Comparison of ENCODE assay signal across 11 cellular contexts in the genomic region with DNA sequence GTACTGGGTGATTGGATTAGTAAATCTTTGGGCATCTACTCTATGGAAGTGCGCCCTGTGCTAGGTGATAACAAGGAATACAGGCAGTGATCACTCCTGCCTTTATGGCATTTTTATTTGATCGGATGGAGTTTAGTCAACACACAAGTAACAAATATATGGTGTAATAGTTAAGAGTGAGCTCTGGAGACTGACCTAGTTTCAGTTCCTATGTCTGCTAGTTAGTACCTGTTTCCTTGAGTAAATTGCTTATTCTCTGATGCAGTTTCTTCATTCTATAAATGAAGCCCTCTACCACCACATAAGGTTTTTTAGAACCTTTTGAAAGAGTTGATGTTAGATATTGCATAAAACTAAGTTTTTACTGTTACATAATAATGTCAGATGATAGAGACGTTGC.
DNase-seq lines count a peak whose midpoint lies in the region; ATAC-seq and TF ChIP-seq lines count a peak whose summit lies in the region.
"Had no signal": no experiment of that assay in that cellular context is flagged by ENCODE, and none has a peak within 500 bp of the region (broad histone marks: within the 10 kb centered on the region; RNA-seq: fewer than 3 reads in every experiment).

No MANE protein-coding gene starts in this region.

- TF ChIP-seq CTCF in GM13977 (IDR thresholded peaks at IDR 0.05; ENCODE audit: extremely low read depth, insufficient read depth, missing control alignments), result no peak
- TF ChIP-seq CTCF in prostate gland (IDR thresholded peaks at IDR 0.05), result no peak

- TF ChIP-seq POLR2A in prostate gland (IDR thresholded peaks at IDR 0.05), result no peak

- H3K4me1 Mint-ChIP-seq in activated T-helper 17 cell treated with anti-CD3 and anti-CD28 coated beads, Interleukin-2, amount 50 U/mL, for 72 hours, result peaks cover 19% of the 10 kb centered on the region

- H3K9me3 Mint-ChIP-seq in activated T-helper 17 cell treated with anti-CD3 and anti-CD28 coated beads, Interleukin-2, amount 50 U/mL, for 72 hours, result no peaks in the 10 kb centered on the region

- H3K27me3 Mint-ChIP-seq in activated T-helper 17 cell treated with anti-CD3 and anti-CD28 coated beads, Interleukin-2, amount 50 U/mL, for 72 hours, result no peaks in the 10 kb centered on the region

- 80% methylated on average over 3 of the region's 3 CpGs for WGBS in prostate gland

- H3K27ac ChIP-seq in prostate gland, result no peak overlapping the region
- H3K27ac ChIP-seq: cardiac muscle cell, psoas muscle had no signal

- no peaks in the 10 kb centered on the region for H3K9me3 ChIP-seq in prostate gland

- no peak overlapping the region for H3K4me3 ChIP-seq in prostate gland
- H3K4me3 ChIP-seq: cardiac muscle cell, psoas muscle had no signal

- H3K36me3 ChIP-seq in prostate gland, result no peaks in the 10 kb centered on the region
- H3K36me3 ChIP-seq: cardiac muscle cell had no signal

- H3K36me3 Mint-ChIP-seq in activated T-helper 17 cell treated with anti-CD3 and anti-CD28 coated beads, Interleukin-2, amount 50 U/mL, for 72 hours (ENCODE audit: low read depth), result peaks cover 19% of the 10 kb centered on the region

- intact Hi-C loops in prostate gland (cut with DNase I), result no loop called here

- H3K27ac Mint-ChIP-seq in activated T-helper 17 cell treated with anti-CD3 and anti-CD28 coated beads, Interleukin-2, amount 50 U/mL, for 72 hours, result peak overlapping the region; percentile 96

- H3K4me3 Mint-ChIP-seq in activated T-helper 17 cell treated with anti-CD3 and anti-CD28 coated beads, Interleukin-2, amount 50 U/mL, for 72 hours, result peak overlapping the region; percentile 61

- in situ Hi-C loops in GM13977 (cut with MboI; ENCODE audit: low pct_unique_long_range_greater_than_20kb, low sequenced_read_pairs, unreplicated experiment) (no loop called here), ACHN (cut with HindIII; ENCODE audit: low pct_ligation_motif_present, low pct_unique_long_range_greater_than_20kb, low sequenced_read_pairs) (no loop called here)

- DNase-seq in GM13977 (ENCODE audit: low spot score) (peak; percentile 63), prostate gland (ENCODE audit: low spot score) (no peak), ACHN (no peak), DMS114 treated with DMSO at 0.1 percent for 48 hours (lab: John Stamatoyannopoulos, UW; ENCODE audit: unreplicated experiment) (no peak)
- DNase-seq: left colon, psoas muscle had no signal

- H3K27me3 ChIP-seq in prostate gland (replicated peaks; ENCODE audit: insufficient read depth), result no peaks in the 10 kb centered on the region
- H3K27me3 ChIP-seq: cardiac muscle cell had no signal

- ATAC-seq in GM19328 (IDR thresholded peaks at IDR 0.05; ENCODE audit: unreplicated experiment), result peak; percentile 92
- ATAC-seq in HG03097 (IDR thresholded peaks at IDR 0.05; ENCODE audit: low FRiP score, unreplicated experiment), result peak; percentile 74
- ATAC-seq in activated T-helper 17 cell treated with anti-CD3 and anti-CD28 coated beads, Interleukin-2, amount 50 U/mL, for 72 hours (replicated peaks), result peak; percentile 55
- ATAC-seq in HG03439 (IDR thresholded peaks at IDR 0.05; ENCODE audit: unreplicated experiment), result no peak
- ATAC-seq: left colon had no signal

- no peaks in the 10 kb centered on the region for H3K4me1 ChIP-seq in prostate gland (replicated peaks)
